8 cellular contexts compared by ENCODE assay signal in genomic region chr3:9793161-9793781, GRCh38. TPM values are rescaled to one million over a fixed set of nuclear protein-coding genes. Genes with fewer than 3 reads are reported as not detected.
DNase-seq lines count a peak whose midpoint lies in the region; ATAC-seq and TF ChIP-seq lines count a peak whose summit lies in the region.

No MANE protein-coding gene starts in this region.

- intact Hi-C loops in heart left ventricle (cut with DNase I): loop anchor here in 7 of 10 donors (2.0 to 10.0 kb wide), 8 partner anchors 24 to 224 kb away; partner anchors contain the start of genes BRPF1 (in 4 of the 7), CAMK1 (in 1 of the 7), IL17RC (in 1 of the 7) and RPUSD3 (in 1 of the 7)

- H3K4me3 Mint-ChIP-seq in activated naive CD8-positive, alpha-beta T cell: peak overlapping the region; percentile 99

- H3K36me3 Mint-ChIP-seq in activated naive CD8-positive, alpha-beta T cell: peaks cover 20% of the 10 kb centered on the region

- H3K9me3 ChIP-seq in MG63 (no peaks in the 10 kb centered on the region), heart left ventricle (no peaks in the 10 kb centered on the region)

- peak in 3 of 4 donors; percentile 1 to 12 (median 7) for ATAC-seq in heart left ventricle

- peak overlapping the region; percentile 89 to 99 (median 97) for H3K27ac ChIP-seq in heart left ventricle

- H3K4me1 Mint-ChIP-seq in activated naive CD8-positive, alpha-beta T cell (ENCODE audit: low read depth): peaks cover 65% of the 10 kb centered on the region

- TF ChIP-seq POLR2A in heart left ventricle (IDR thresholded peaks at IDR 0.05): no peak

- H3K27ac Mint-ChIP-seq in activated naive CD8-positive, alpha-beta T cell: peak overlapping the region; percentile 100

- H3K27me3 ChIP-seq in MG63 (no peaks in the 10 kb centered on the region), heart left ventricle (no peaks in the 10 kb centered on the region)

- H3K36me3 ChIP-seq in MG63 (peaks cover 14% of the 10 kb centered on the region), heart left ventricle (peaks cover 2 to 60% (median 49%) of the 10 kb centered on the region in 9 donors)

- DNase-seq in NCI-H748 (lab: John Stamatoyannopoulos, UW; ENCODE audit: unreplicated experiment) (peak; percentile 45), NCI-H748 treated with DMSO at 0.1 percent for 48 hours (lab: John Stamatoyannopoulos, UW) (no peak), MG63 (no peak), heart left ventricle (peak in 1 of 5 donors; percentile 44), renal cortical epithelial cell (ENCODE audit: low read depth) (peak; percentile 36), NCI-H774 (lab: John Stamatoyannopoulos, UW) (no peak), NCI-H1694 (lab: John Stamatoyannopoulos, UW) (no peak)

- H3K9me3 Mint-ChIP-seq in activated naive CD8-positive, alpha-beta T cell (ENCODE audit: low read depth): no peaks in the 10 kb centered on the region

- WGBS in heart left ventricle, 4 donors: 0 to 2% (median 2%) methylated on average over 18 to 23 of the region's 23 CpGs

- H3K27me3 Mint-ChIP-seq in activated naive CD8-positive, alpha-beta T cell: no peaks in the 10 kb centered on the region

- TF ChIP-seq CTCF in heart left ventricle (IDR thresholded peaks at IDR 0.05): peak in 1 of 12 donors; percentile 5

- H3K4me3 ChIP-seq in MG63 (peak overlapping the region; percentile 81), heart left ventricle (peak overlapping the region; percentile 66 to 100 (median 92))

- peaks cover 0 to 58% (median 24%) of the 10 kb centered on the region in 12 donors for H3K4me1 ChIP-seq in heart left ventricle

RNA-seq across cellular contexts. Expression of gene ARPC4, which starts 0.4 kb away (rescaled TPM):
- total RNA-seq in MG63 (2014; rRNA removed; shearing (Covaris generic); ENCODE audit: low replicate concordance): 125 and 175 TPM in 2 replicates
- total RNA-seq in heart left ventricle: 100 to 1,000 TPM in 1 of 9 donors, 10 to 100 TPM in 8; 48.8 to 147 (median 79.7) TPM
- 100 to 1,000 TPM in 1 of 2 donors, 10 to 100 TPM in 1; 30.0 to 151 TPM for polyA plus RNA-seq in heart left ventricle
- total RNA-seq in renal cortical epithelial cell: 212 and 474 TPM in 2 replicates

RNA-seq across cellular contexts. Expression of gene TADA3, which starts 1.0 kb away (rescaled TPM):
- 60.3 and 83.8 TPM in 2 replicates for total RNA-seq in MG63 (2014; rRNA removed; shearing (Covaris generic); ENCODE audit: low replicate concordance)
- total RNA-seq in heart left ventricle: 10 to 100 TPM; 32.8 to 61.5 (median 45.9) TPM
- polyA plus RNA-seq in heart left ventricle: 10 to 100 TPM; 37.2 to 53.3 TPM
- 55.2 and 57.5 TPM in 2 replicates for total RNA-seq in renal cortical epithelial cell

RNA-seq across cellular contexts. Expression of gene TTLL3, which starts 16.8 kb away (rescaled TPM):
- 0.10 and 3.1 TPM in 2 replicates for total RNA-seq in MG63 (2014; rRNA removed; shearing (Covaris generic); ENCODE audit: low replicate concordance)
- total RNA-seq in heart left ventricle (10 to 100 TPM in 5 of 9 donors, 1 to 10 TPM in 4; 7.0 to 30.3 (median 11.8) TPM), renal cortical epithelial cell (10.4 and 33.6 TPM in 2 replicates)
- polyA plus RNA-seq in heart left ventricle: 10 to 100 TPM in 1 of 2 donors, 1 to 10 TPM in 1; 4.7 to 17.3 TPM

RNA-seq across cellular contexts. Expression of gene CAMK1, which starts 23.5 kb away (rescaled TPM):
- 2.7 and 5.0 TPM in 2 replicates for total RNA-seq in MG63 (2014; rRNA removed; shearing (Covaris generic); ENCODE audit: low replicate concordance)
- total RNA-seq in heart left ventricle (10 to 100 TPM in 7 of 9 donors, 1 to 10 TPM in 2; 9.7 to 26.3 (median 14.7) TPM), renal cortical epithelial cell (28.7 and 38.7 TPM in 2 replicates)
- 10 to 100 TPM; 13.8 to 17.5 TPM for polyA plus RNA-seq in heart left ventricle

RNA-seq across cellular contexts. Expression of gene OGG1, which starts 43.5 kb away (rescaled TPM):
- total RNA-seq in MG63 (2014; rRNA removed; shearing (Covaris generic); ENCODE audit: low replicate concordance): 8.0 and 21.4 TPM in 2 replicates
- total RNA-seq in heart left ventricle: 10 to 100 TPM in 2 of 9 donors, 1 to 10 TPM in 7; 6.2 to 14.8 (median 8.3) TPM
- polyA plus RNA-seq in heart left ventricle: 10 to 100 TPM in 1 of 2 donors, 1 to 10 TPM in 1; 9.8 to 12.2 TPM
- 6.1 and 11.9 TPM in 2 replicates for total RNA-seq in renal cortical epithelial cell

Comparison
In these comparisons a context has a peak if more than half of its experiments do, and no peak if none do; other contexts are left out.
1. DNase-seq: peak in NCI-H748 (single experiment) and renal cortical epithelial cell (single experiment); none in NCI-H748 treated with DMSO at 0.1 percent for 48 hours (single experiment), MG63 (single experiment), NCI-H774 (single experiment) and NCI-H1694 (single experiment).